28 cellular contexts compared by ENCODE assay signal in the genomic region with DNA sequence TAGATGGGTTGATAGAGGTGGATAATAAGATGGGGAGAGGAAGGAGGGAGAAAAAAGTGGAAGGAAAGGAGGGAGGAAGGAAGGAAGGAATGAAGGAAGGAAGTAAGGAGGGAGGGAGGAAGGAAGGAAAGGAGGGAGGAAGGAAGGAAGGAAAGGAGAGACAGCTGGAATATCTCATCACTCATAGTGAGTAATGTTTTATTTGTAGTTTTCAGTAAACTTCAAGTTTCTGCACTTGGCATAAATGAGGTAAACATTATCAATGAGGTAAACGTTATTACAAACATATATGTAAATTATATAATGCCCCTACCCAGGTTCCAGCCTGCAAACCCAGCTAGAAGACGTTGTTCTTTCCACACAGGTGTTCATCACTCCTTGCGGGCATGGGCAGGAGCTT.
"Had no signal": no experiment of that assay in that cellular context is flagged by ENCODE, and none has a peak within 500 bp of the region (broad histone marks: within the 10 kb centered on the region; RNA-seq: fewer than 3 reads in every experiment).

No MANE protein-coding gene starts in this region.

- H3K9me3 ChIP-seq: MG63 had no signal

- DNase-seq: Karpas-422, Kasumi-1, MG63, MM.1S, MV-4-11, NCI-H1048, NCI-H1092, NCI-H1092 treated with DMSO at 0.1 percent for 48 hours, NCI-H1417, NCI-H1417 treated with DMSO at 0.1 percent for 48 hours, NCI-H1436, NCI-H1436 treated with DMSO at 0.1 percent for 48 hours, NCI-H146, NCI-H1694, NCI-H1694 treated with DMSO at 0.1 percent for 48 hours, NCI-H187, NCI-H187 treated with DMSO at 0.1 percent for 48 hours, NCI-H1930, NCI-H2029, NCI-H2081, NCI-H2081 treated with DMSO at 0.1 percent for 48 hours, NCI-H2107, NCI-H2171, NCI-H2171 treated with DMSO at 0.1 percent for 48 hours, NCI-H2227 treated with DMSO at 0.1 percent for 48 hours, NCI-H226, NCI-H446, NCI-H446 treated with DMSO at 0.1 percent for 48 hours had no signal

- H3K4me3 ChIP-seq: MG63 had no signal

- H3K36me3 ChIP-seq: MG63 had no signal
